In the genomic region with DNA sequence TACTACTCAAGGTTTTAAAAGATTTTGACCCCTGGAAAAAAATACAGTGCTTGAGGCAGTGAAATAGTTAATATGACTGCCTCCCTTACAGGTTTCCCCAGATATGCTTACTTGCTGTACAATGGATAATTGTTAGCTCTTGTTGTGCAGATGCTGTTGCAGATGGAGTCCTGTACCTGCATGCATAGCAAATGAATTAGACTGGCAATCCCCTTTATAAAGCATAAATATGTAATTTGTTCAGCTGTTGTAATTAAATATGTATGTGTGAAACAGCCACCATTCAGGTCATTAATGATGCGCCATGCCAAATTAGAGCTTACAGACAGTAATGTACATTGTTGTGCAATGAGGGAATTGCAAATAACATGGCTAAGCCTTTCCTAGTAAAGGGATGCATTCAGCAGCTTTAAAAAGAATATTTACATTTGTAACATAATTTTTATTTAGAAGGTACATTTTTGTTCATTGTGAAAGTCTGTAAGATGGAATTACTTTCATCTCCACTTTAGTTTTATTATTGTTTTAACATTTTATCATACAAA, we compare ENCODE assay signal across 28 cellular contexts.
DNase-seq lines count a peak whose midpoint lies in the region; ATAC-seq and TF ChIP-seq lines count a peak whose summit lies in the region.
"Had no signal": no experiment of that assay in that cellular context is flagged by ENCODE, and none has a peak within 500 bp of the region (broad histone marks: within the 10 kb centered on the region; RNA-seq: fewer than 3 reads in every experiment).

No MANE protein-coding gene starts in this region.

- CTCF ChIA-PET in RWPE1 (lab: Yijun Ruan, JAX), result no interaction called here

- no peak overlapping the region for H3K4me3 ChIP-seq in SJCRH30
- no peak overlapping the region for H3K4me3 ChIP-seq in gastrocnemius medialis
- H3K4me3 ChIP-seq in Karpas-422 (ENCODE audit: low read length), result no peak overlapping the region
- H3K4me3 ChIP-seq: hepatocyte, uterus had no signal

- peaks cover 25% of the 10 kb centered on the region for H4K20me1 ChIP-seq in Karpas-422 (ENCODE audit: insufficient read depth, low read depth, low read length)

- H3K27me3 ChIP-seq in SJCRH30 (no peaks in the 10 kb centered on the region), gastrocnemius medialis (no peaks in the 10 kb centered on the region), Karpas-422 (ENCODE audit: low read length) (no peaks in the 10 kb centered on the region)
- H3K27me3 ChIP-seq: hepatocyte, uterus had no signal

- H3K4me1 ChIP-seq in SJCRH30, result peaks cover 43% of the 10 kb centered on the region
- H3K4me1 ChIP-seq in gastrocnemius medialis, result peaks cover 74 to 82% of the 10 kb centered on the region in 2 donors
- peaks cover 28% of the 10 kb centered on the region for H3K4me1 ChIP-seq in Karpas-422 (ENCODE audit: low read length)

- H3K79me2 ChIP-seq in Karpas-422 (ENCODE audit: low read length), result no peaks in the 10 kb centered on the region

- DNase-seq in NCI-H1436 (lab: John Stamatoyannopoulos, UW), result peak; percentile 37
- no peak for DNase-seq in NCI-H1436 treated with DMSO at 0.1 percent for 48 hours (lab: John Stamatoyannopoulos, UW)
- peak; percentile 90 for DNase-seq in NCI-H1694 treated with DMSO at 0.1 percent for 48 hours (lab: John Stamatoyannopoulos, UW)
- DNase-seq in SJCRH30, result peak; percentile 47 to 74
- DNase-seq in gastrocnemius medialis, result no peak
- DNase-seq in Karpas-422, result no peak
- DNase-seq in RWPE1 (ENCODE audit: low spot score), result no peak
- DNase-seq: 8988T; activated CD4-positive, alpha-beta memory T cell treated with anti-CD3 and anti-CD28 coated beads for 36 hours; activated CD4-positive, alpha-beta T cell treated with anti-CD3 and anti-CD28 coated beads for 1 hour; activated naive CD4-positive, alpha-beta T cell treated with anti-CD3 and anti-CD28 coated beads, Interleukin-2, amount 50 U/mL, for 16 hours; amniotic stem cell; foreskin melanocyte; left cardiac atrium; mammary epithelial cell; NCI-H2107; NCI-H446 treated with DMSO at 0.1 percent for 48 hours; nephron progenitor cell; retina; SHP77; small intestine; stimulated activated naive CD4-positive, alpha-beta T cell; uterus had no signal

- no peak for ATAC-seq in gastrocnemius medialis
- no peak for ATAC-seq in HG02840 (IDR thresholded peaks at IDR 0.05; ENCODE audit: low FRiP score, unreplicated experiment)
- ATAC-seq: HCT116, left cardiac atrium, Panc1 had no signal

- H3K4me2 ChIP-seq in Karpas-422 (ENCODE audit: low read depth, low read length, poor library complexity, severe bottlenecking), result no peak overlapping the region
- H3K4me2 ChIP-seq: hepatocyte had no signal

- H3K9me2 ChIP-seq in Karpas-422 (replicated peaks; ENCODE audit: insufficient read depth, low read length), result no peaks in the 10 kb centered on the region

- intact Hi-C loops in gastrocnemius medialis (cut with DNase I; ENCODE audit: low total_unique reads), result loop anchor here (5.0 kb wide), 3 partner anchors 61 to 271 kb away; no protein-coding TSS in a partner anchor

- H2AFZ ChIP-seq in Karpas-422 (ENCODE audit: low read length), result no peak overlapping the region
- H2AFZ ChIP-seq: hepatocyte had no signal

- H3K9ac ChIP-seq in Karpas-422 (ENCODE audit: low read length), result no peak overlapping the region

- TF ChIP-seq CTCF in gastrocnemius medialis (IDR thresholded peaks at IDR 0.05 in 4 of 5, conservative IDR thresholded peaks at IDR 0.05 in 1 of 5), result no peak
- no peak for TF ChIP-seq CTCF in RWPE1 (conservative IDR thresholded peaks at IDR 0.05; ENCODE audit: low read depth)

- H3K27ac ChIP-seq in SJCRH30 (peak overlapping the region; percentile 75), gastrocnemius medialis (peak overlapping the region; percentile 90 to 94 (median 92)), Karpas-422 (ENCODE audit: low read length) (no peak overlapping the region), RWPE1 (no peak overlapping the region)
- H3K27ac ChIP-seq: C4-2B, hepatocyte had no signal

- H3K36me3 ChIP-seq in SJCRH30 (no peaks in the 10 kb centered on the region), gastrocnemius medialis (no peaks in the 10 kb centered on the region), Karpas-422 (ENCODE audit: insufficient read depth, low read length) (no peaks in the 10 kb centered on the region; the same call in 1 of the 2 replicates)
- H3K36me3 ChIP-seq: uterus had no signal

- no peak for TF ChIP-seq POLR2A in gastrocnemius medialis (IDR thresholded peaks at IDR 0.05)

- H3K9me3 ChIP-seq in SJCRH30 (replicated peaks) (no peaks in the 10 kb centered on the region), gastrocnemius medialis (no peaks in the 10 kb centered on the region), Karpas-422 (ENCODE audit: low read length) (no peaks in the 10 kb centered on the region)
- H3K9me3 ChIP-seq: uterus had no signal

- POLR2A ChIA-PET in RWPE1 (lab: Yijun Ruan, JAX; ENCODE audit: low non-redundant PET), result no interaction called here

- in situ Hi-C loops in gastrocnemius medialis (cut with MboI; ENCODE audit: low sequenced_read_pairs in 4 of 4), result loop anchor here in 1 of 4 donors (10.0 kb wide), 1 partner anchor 96 kb away; a partner anchor contains a TSS

Comparison
In these comparisons a context has a peak if more than half of its experiments do, and no peak if none do; other contexts are left out.
1. DNase-seq: peak in NCI-H1436 (single experiment), NCI-H1694 treated with DMSO at 0.1 percent for 48 hours (single experiment) and SJCRH30 (2 of 2); none in NCI-H1436 treated with DMSO at 0.1 percent for 48 hours (single experiment), gastrocnemius medialis (0 of 2), Karpas-422 (single experiment) and RWPE1 (single experiment).
2. H3K27ac ChIP-seq: peak in SJCRH30 (single experiment) and gastrocnemius medialis (4 of 4); none in Karpas-422 (single experiment) and RWPE1 (single experiment).